Comparison of ENCODE assay signal across 12 cellular contexts in genomic region chr6:82980086-82980485, GRCh38.
A peak's percentile ranks its signal among the peaks of the same experiment; 100 is the strongest.
DNase-seq lines count a peak whose midpoint lies in the region; ATAC-seq and TF ChIP-seq lines count a peak whose summit lies in the region.
"Had no signal": no experiment of that assay in that cellular context is flagged by ENCODE, and none has a peak within 500 bp of the region (broad histone marks: within the 10 kb centered on the region; RNA-seq: fewer than 3 reads in every experiment).

No MANE protein-coding gene starts in this region.

- ATAC-seq in GM19397 (IDR thresholded peaks at IDR 0.05; ENCODE audit: unreplicated experiment) (no peak), GM18868 (IDR thresholded peaks at IDR 0.05; ENCODE audit: unreplicated experiment) (no peak), GM21526 (IDR thresholded peaks at IDR 0.05; ENCODE audit: low FRiP score, unreplicated experiment) (no peak)

- H3K4me3 ChIP-seq in cardiac fibroblast (replicated peaks in 1 of 2; ENCODE audit: low read depth in 2 of 2, low read length in 2 of 2): no peak overlapping the region

- DNase-seq in DMS 273 treated with DMSO at 0.1 percent for 48 hours (lab: John Stamatoyannopoulos, UW) (peak; percentile 3), NCI-H2171 (lab: John Stamatoyannopoulos, UW) (peak; percentile 16), cardiac fibroblast (ENCODE audit: low read depth in 2 of 2) (peak; percentile 72 to 87), non-pigmented ciliary epithelial cell (ENCODE audit: low read depth) (peak; percentile 56)
- DNase-seq: CD4-positive, alpha-beta memory T cell; GF-D8; hippocampal formation; naive B cell; NCI-H1048 had no signal

- TF ChIP-seq CTCF in cardiac fibroblast (IDR thresholded peaks at IDR 0.05; ENCODE audit: low read depth, low read length): no peak

Comparison
In these comparisons a context has a peak if more than half of its experiments do, and no peak if none do; other contexts are left out.
1. DNase-seq: peak in every context shown above with its lines; median percentile 80 in cardiac fibroblast; 56 in non-pigmented ciliary epithelial cell; 16 in NCI-H2171; 3 in DMS 273 treated with DMSO at 0.1 percent for 48 hours.